Comparison of ENCODE assay signal across 20 cellular contexts in the genomic region with DNA sequence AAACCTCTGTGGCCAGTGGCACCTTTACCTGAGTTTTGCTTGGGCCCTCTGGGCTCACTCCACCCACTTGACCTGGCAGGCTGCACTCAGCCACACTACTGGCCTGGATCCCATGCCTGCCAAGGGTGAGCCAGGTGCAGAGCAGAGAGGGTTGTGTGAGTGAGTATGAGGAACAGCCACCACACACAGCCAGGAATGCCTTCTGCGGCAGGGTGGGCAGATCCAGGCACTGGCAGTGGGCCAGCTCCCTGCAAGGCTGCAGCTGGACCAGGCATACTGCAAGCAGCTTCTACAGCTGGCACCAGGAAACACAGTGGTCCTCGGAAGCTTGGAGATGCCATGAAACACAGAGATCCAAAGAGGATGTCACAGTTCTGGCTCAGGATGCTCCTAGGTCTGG.
"Had no signal": no experiment of that assay in that cellular context is flagged by ENCODE, and none has a peak within 500 bp of the region (broad histone marks: within the 10 kb centered on the region; RNA-seq: fewer than 3 reads in every experiment).

No MANE protein-coding gene starts in this region.

- H3K27ac Mint-ChIP-seq: effector memory CD8-positive, alpha-beta T cell; immature natural killer cell; natural killer cell; stimulated activated naive B cell treated with anti-CD40 and anti-IgM and Interleukin-4, amounts not matched to agents 10 μg/mL and 1 μg/mL and 100 μg/mL, for 72 hours; stimulated activated naive CD8-positive, alpha-beta T cell treated with anti-CD3 and anti-CD28 coated beads, Interleukin-15, Interleukin-2, amounts not matched to agents 100 ng/mL and 50 ng/mL, for 24 hours had no signal

- H3K9me3 Mint-ChIP-seq: stimulated activated naive B cell treated with anti-CD40 and anti-IgM and Interleukin-4, amounts not matched to agents 10 μg/mL and 1 μg/mL and 100 μg/mL, for 72 hours; stimulated activated naive CD8-positive, alpha-beta T cell treated with anti-CD3 and anti-CD28 coated beads, Interleukin-15, Interleukin-2, amounts not matched to agents 100 ng/mL and 50 ng/mL, for 24 hours had no signal

- H3K4me1 ChIP-seq: esophagus squamous epithelium, lower lobe of right lung, psoas muscle, sigmoid colon, tibial nerve, upper lobe of left lung had no signal

- H3K36me3 Mint-ChIP-seq: immature natural killer cell; natural killer cell; stimulated activated naive B cell treated with anti-CD40 and anti-IgM and Interleukin-4, amounts not matched to agents 10 μg/mL and 1 μg/mL and 100 μg/mL, for 72 hours had no signal

- H3K9me3 ChIP-seq: esophagus squamous epithelium, lower lobe of right lung, ovary, psoas muscle, sigmoid colon, thoracic aorta, tibial nerve, upper lobe of left lung had no signal

- H3K4me3 Mint-ChIP-seq: effector memory CD8-positive, alpha-beta T cell; immature natural killer cell; natural killer cell; stimulated activated naive B cell treated with anti-CD40 and anti-IgM and Interleukin-4, amounts not matched to agents 10 μg/mL and 1 μg/mL and 100 μg/mL, for 72 hours; stimulated activated naive CD8-positive, alpha-beta T cell treated with anti-CD3 and anti-CD28 coated beads, Interleukin-15, Interleukin-2, amounts not matched to agents 100 ng/mL and 50 ng/mL, for 24 hours had no signal

- H3K4me1 Mint-ChIP-seq: immature natural killer cell; natural killer cell; stimulated activated naive B cell treated with anti-CD40 and anti-IgM and Interleukin-4, amounts not matched to agents 10 μg/mL and 1 μg/mL and 100 μg/mL, for 72 hours had no signal

- H3K4me3 ChIP-seq: esophagus squamous epithelium, lower lobe of right lung, ovary, psoas muscle, sigmoid colon, thoracic aorta, tibial nerve, upper lobe of left lung had no signal

- DNase-seq: cortex of kidney; effector memory CD8-positive, alpha-beta T cell; erythroblast; esophagus squamous epithelium; foreskin melanocyte; glutamatergic neuron; immature natural killer cell; islet precursor cell; left ventricle myocardium superior; lower lobe of right lung; natural killer cell; occipital lobe; ovary; psoas muscle; sigmoid colon; stimulated activated naive B cell treated with anti-CD40 and anti-IgM and Interleukin-4, amounts not matched to agents 10 μg/mL and 1 μg/mL and 100 μg/mL, for 72 hours; upper lobe of left lung had no signal

- H3K27me3 Mint-ChIP-seq: effector memory CD8-positive, alpha-beta T cell; stimulated activated naive B cell treated with anti-CD40 and anti-IgM and Interleukin-4, amounts not matched to agents 10 μg/mL and 1 μg/mL and 100 μg/mL, for 72 hours; stimulated activated naive CD8-positive, alpha-beta T cell treated with anti-CD3 and anti-CD28 coated beads, Interleukin-15, Interleukin-2, amounts not matched to agents 100 ng/mL and 50 ng/mL, for 24 hours had no signal

- H3K36me3 ChIP-seq: esophagus squamous epithelium, lower lobe of right lung, ovary, sigmoid colon, thoracic aorta, tibial nerve, upper lobe of left lung had no signal

- H3K27me3 ChIP-seq: esophagus squamous epithelium, ovary, sigmoid colon, tibial nerve, upper lobe of left lung had no signal

- H3K27ac ChIP-seq: esophagus squamous epithelium, lower lobe of right lung, ovary, psoas muscle, sigmoid colon, thoracic aorta, tibial nerve, upper lobe of left lung had no signal
